Comparison of ENCODE assay signal across 15 cellular contexts in genomic region chr1:24206516-24207394, GRCh38. TPM values are rescaled to one million over a fixed set of nuclear protein-coding genes. Genes with fewer than 3 reads are reported as not detected.
DNase-seq lines count a peak whose midpoint lies in the region; TF ChIP-seq lines count a peak whose summit lies in the region.
"Had no signal": no experiment of that assay in that cellular context is flagged by ENCODE, and none has a peak within 500 bp of the region (broad histone marks: within the 10 kb centered on the region; RNA-seq: fewer than 3 reads in every experiment).

No MANE protein-coding gene starts in this region.

- TF ChIP-seq CTCF in C4-2B (conservative IDR thresholded peaks at IDR 0.05): no peak
- TF ChIP-seq CTCF in epithelial cell of esophagus (IDR thresholded peaks at IDR 0.05; ENCODE audit: insufficient read depth, low read depth, low read length, missing control alignments): no peak
- no peak for TF ChIP-seq CTCF in GM13977 (IDR thresholded peaks at IDR 0.05; ENCODE audit: extremely low read depth, insufficient read depth, missing control alignments)

- H3K79me2 ChIP-seq in mesendoderm (ENCODE audit: control insufficient read depth, insufficient read depth, low read length): no peaks in the 10 kb centered on the region

- H4K8ac ChIP-seq in mesendoderm (ENCODE audit: low read depth, low read length): no peak overlapping the region

- no peaks in the 10 kb centered on the region for H3K36me3 ChIP-seq in mesendoderm (ENCODE audit: control insufficient read depth, insufficient read depth, low read length)

- DNase-seq in NCI-H2171 (lab: John Stamatoyannopoulos, UW): peak; percentile 28
- DNase-seq in epithelial cell of esophagus (ENCODE audit: low read depth): peak; percentile 73
- no peak for DNase-seq in mesendoderm
- no peak for DNase-seq in NCI-H2227 (lab: John Stamatoyannopoulos, UW; ENCODE audit: unreplicated experiment)
- DNase-seq in GM13977 (ENCODE audit: low spot score): no peak
- DNase-seq in OCI-M1 (lab: John Stamatoyannopoulos, UW): no peak
- no peak for DNase-seq in HT-29 (ENCODE audit: low spot score)
- DNase-seq: activated CD4-positive, alpha-beta T cell treated with anti-CD3 and anti-CD28 coated beads for 48 hours; NCI-H2029; NCI-H510A; Right ventricle myocardium superior; T-cell had no signal

- no peaks in the 10 kb centered on the region for H3K79me1 ChIP-seq in mesendoderm (ENCODE audit: low read length)

- H3K27ac ChIP-seq in C4-2B (peak overlapping the region; percentile 79), mesendoderm (ENCODE audit: low read depth, low read length) (no peak overlapping the region)

- no peaks in the 10 kb centered on the region for H3K27me3 ChIP-seq in mesendoderm (ENCODE audit: insufficient read depth, low read length, poor library complexity)

- no peak overlapping the region for H3K4ac ChIP-seq in mesendoderm (ENCODE audit: low read depth, low read length)

- H3K4me3 ChIP-seq in epithelial cell of esophagus (ENCODE audit: low read length) (no peak overlapping the region), mesendoderm (ENCODE audit: low read length) (no peak overlapping the region)
- H3K4me3 ChIP-seq: lung had no signal

- no CpG with 5 or more reads among the region's 12 CpGs for WGBS in mesendoderm (ENCODE audit: extremely low coverage, insufficient coverage, low lambda C conversion rate)

- H3K23ac ChIP-seq in mesendoderm (ENCODE audit: low read length): peak overlapping the region; percentile 87

- no peak overlapping the region for H3K4me2 ChIP-seq in mesendoderm (ENCODE audit: low read length)

- H3K56ac ChIP-seq in mesendoderm (ENCODE audit: low read length): no peak overlapping the region

- no peak overlapping the region for H4K5ac ChIP-seq in mesendoderm (ENCODE audit: low read length)

- H3K18ac ChIP-seq in mesendoderm (ENCODE audit: low read length): no peak overlapping the region

- H3K4me1 ChIP-seq in mesendoderm (ENCODE audit: control insufficient read depth, low read depth, low read length): no peaks in the 10 kb centered on the region

- H2BK15ac ChIP-seq in mesendoderm (replicated peaks; ENCODE audit: low read depth): no peak overlapping the region

- no peak overlapping the region for H2BK5ac ChIP-seq in mesendoderm (ENCODE audit: low read length)

- H2BK120ac ChIP-seq in mesendoderm (ENCODE audit: low read depth, low read length): no peak overlapping the region

- no peak overlapping the region for H3K9ac ChIP-seq in mesendoderm (ENCODE audit: low read length)

- in situ Hi-C loops in GM13977 (cut with MboI; ENCODE audit: low pct_unique_long_range_greater_than_20kb, low sequenced_read_pairs, unreplicated experiment): loop anchor here (25.0 kb wide), 1 partner anchor 381 kb away; no protein-coding TSS in a partner anchor

- H2AK5ac ChIP-seq in mesendoderm (ENCODE audit: low read length): no peak overlapping the region

RNA-seq across cellular contexts. Expression of gene IFNLR1, which starts 19.7 kb away (rescaled TPM):
- polyA plus RNA-seq in mesendoderm (2013, experiment 1 of 2): 7.5 TPM
- 6.8 TPM for polyA plus RNA-seq in mesendoderm (2013, experiment 2 of 2)
- total RNA-seq in HT-29 (2014; rRNA removed; shearing (Covaris generic)): 3.3 and 3.5 TPM in 2 replicates
- total RNA-seq: osteoblast had no signal

Comparison
In these comparisons a context has a peak if more than half of its experiments do, and no peak if none do; other contexts are left out.
1. DNase-seq: peak in NCI-H2171 (single experiment) and epithelial cell of esophagus (single experiment); none in mesendoderm (single experiment), NCI-H2227 (single experiment), GM13977 (single experiment), OCI-M1 (single experiment) and HT-29 (single experiment).